16 cellular contexts compared by ENCODE assay signal in the genomic region with DNA sequence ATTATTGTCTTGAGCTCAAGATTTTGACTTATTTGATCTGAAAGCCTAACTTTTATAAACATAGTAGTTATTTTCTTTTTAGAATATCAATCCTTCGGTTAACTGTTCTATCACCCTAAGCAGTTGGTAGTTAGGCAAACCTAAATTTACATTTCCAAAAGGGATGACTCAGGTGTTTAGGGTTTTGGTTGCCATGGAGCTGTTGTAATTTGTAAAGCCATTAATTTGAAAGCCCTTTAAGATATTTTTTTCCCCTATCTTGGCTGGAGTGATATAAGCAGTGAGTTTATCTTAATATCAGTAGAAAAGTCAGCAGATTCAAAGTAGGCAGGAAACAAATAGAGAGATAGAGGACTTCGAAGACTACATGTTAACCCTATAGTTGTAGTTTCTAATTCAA.
"Had no signal": no experiment of that assay in that cellular context is flagged by ENCODE, and none has a peak within 500 bp of the region (broad histone marks: within the 10 kb centered on the region; RNA-seq: fewer than 3 reads in every experiment).

No MANE protein-coding gene starts in this region.

- H3K27ac Mint-ChIP-seq: activated naive CD4-positive, alpha-beta T cell treated with anti-CD3 and anti-CD28 coated beads, Interleukin-2, amount 50 U/mL, for 72 hours; T-helper 2 cell treated with Interferon-gamma antibody and Interleukin-4, amounts not matched to agents 5 μg/mL and 100 μg/mL, for 36 hours had no signal

- H3K27ac ChIP-seq: dorsolateral prefrontal cortex, ovary, tibial artery had no signal

- H3K4me1 Mint-ChIP-seq: neural crest cell had no signal

- H3K36me3 ChIP-seq: heart left ventricle, ovary, tibial artery had no signal

- DNase-seq: activated CD4-positive, alpha-beta T cell treated with anti-CD3 and anti-CD28 coated beads, Interleukin-2, amount 50 U/mL, for 4 hours; activated effector memory CD4-positive, alpha-beta T cell treated with anti-CD3 and anti-CD28 coated beads, Interleukin-2, amount 50 U/mL, for 16 hours; activated T-cell treated with anti-CD3 and anti-CD28 coated beads, Interleukin-2, amount 50 U/mL, for 1 hour; amygdala; dorsolateral prefrontal cortex; foreskin melanocyte; heart left ventricle; kidney glomerular epithelial cell; ovary; retina; tibial artery had no signal

- H3K9me3 ChIP-seq: ovary, tibial artery had no signal

- H3K4me3 Mint-ChIP-seq: neural crest cell; T-helper 2 cell treated with Interferon-gamma antibody and Interleukin-4, amounts not matched to agents 5 μg/mL and 100 μg/mL, for 36 hours had no signal

- H3K9me3 Mint-ChIP-seq: activated naive CD4-positive, alpha-beta T cell treated with anti-CD3 and anti-CD28 coated beads, Interleukin-2, amount 50 U/mL, for 72 hours; T-helper 2 cell treated with Interferon-gamma antibody and Interleukin-4, amounts not matched to agents 5 μg/mL and 100 μg/mL, for 36 hours had no signal

- H3K36me3 Mint-ChIP-seq: activated naive CD4-positive, alpha-beta T cell treated with anti-CD3 and anti-CD28 coated beads, Interleukin-2, amount 50 U/mL, for 72 hours had no signal

- H3K4me3 ChIP-seq: dorsolateral prefrontal cortex, heart left ventricle, ovary, tibial artery had no signal

- H3K27me3 ChIP-seq: heart left ventricle, ovary, tibial artery had no signal

- ATAC-seq: activated CD4-positive, CD25-positive, alpha-beta regulatory T cell treated with anti-CD3 and anti-CD28 coated beads, Interleukin-2, amount 50 U/mL, for 24 hours; activated naive CD4-positive, alpha-beta T cell treated with anti-CD3 and anti-CD28 coated beads, Interleukin-2, amount 50 U/mL, for 72 hours; esophagus mucosa; heart left ventricle had no signal
